Comparison of ENCODE assay signal across 16 cellular contexts in genomic region chr4:185809517-185810071, GRCh38. TPM values are rescaled to one million over a fixed set of nuclear protein-coding genes. Genes with fewer than 3 reads are reported as not detected.
DNase-seq lines count a peak whose midpoint lies in the region; ATAC-seq and TF ChIP-seq lines count a peak whose summit lies in the region.
"Had no signal": no experiment of that assay in that cellular context is flagged by ENCODE, and none has a peak within 500 bp of the region (broad histone marks: within the 10 kb centered on the region; RNA-seq: fewer than 3 reads in every experiment).

No MANE protein-coding gene starts in this region.

- DNase-seq in BE2C (no peak), OCI-LY7 (ENCODE audit: low spot score) (peak; percentile 15), heart right ventricle (no peak), neural crest cell (ENCODE audit: low read depth, low spot score) (no peak), lower leg skin (ENCODE audit: low spot score in 2 of 2) (no peak)
- no peak for DNase-seq in activated T-cell treated with anti-CD3 and anti-CD28 coated beads, Interleukin-2, amount 50 U/mL, for 4 hours
- DNase-seq in activated T-helper 1 cell treated with anti-CD3 and anti-CD28 coated beads, Interleukin-12 subunit alpha, Interleukin-12 subunit beta, Interleukin-2, Interleukin-4 antibody, amounts not matched to agents 30 ng/mL and 10 ng/mL and 1 ng/mL, durations not matched to agents 14 hours and 24 hours and 36 hours (ENCODE audit: low spot score), result no peak
- DNase-seq: activated naive CD4-positive, alpha-beta T cell; Karpas-422; NCI-H1694 treated with DMSO at 0.1 percent for 48 hours; NCI-H82; stimulated activated CD4-positive, alpha-beta T cell treated with anti-CD3 and anti-CD28 coated beads, Interleukin-12 subunit alpha, Interleukin-12 subunit beta, amount 100 ng/mL, for 4 hours had no signal

- H3K4me2 ChIP-seq in OCI-LY7 (ENCODE audit: low read length), result peak overlapping the region; percentile 97

- H3K9me3 Mint-ChIP-seq in neural crest cell, result no peaks in the 10 kb centered on the region
- no peaks in the 10 kb centered on the region for H3K9me3 Mint-ChIP-seq in activated T-cell treated with anti-CD3 and anti-CD28 coated beads, Interleukin-2, amount 50 U/mL, for 4 hours
- no peaks in the 10 kb centered on the region for H3K9me3 Mint-ChIP-seq in activated T-helper 1 cell treated with anti-CD3 and anti-CD28 coated beads, Interleukin-12 subunit alpha, Interleukin-12 subunit beta, Interleukin-2, Interleukin-4 antibody, amounts not matched to agents 30 ng/mL and 10 ng/mL and 1 ng/mL, durations not matched to agents 14 hours and 24 hours and 36 hours

- no TSS peak for BruUV-seq in OCI-LY7 (replicated peaks; lab: Mats Ljungman, UMichigan)

- CTCF ChIA-PET in OCI-LY7 (lab: Charles Lee; ENCODE audit: unreplicated experiment), result no interaction called here

- peak overlapping the region; percentile 88 for H3K4me3 Mint-ChIP-seq in neural crest cell
- no peak overlapping the region for H3K4me3 Mint-ChIP-seq in activated T-cell treated with anti-CD3 and anti-CD28 coated beads, Interleukin-2, amount 50 U/mL, for 4 hours
- H3K4me3 Mint-ChIP-seq in activated T-helper 1 cell treated with anti-CD3 and anti-CD28 coated beads, Interleukin-12 subunit alpha, Interleukin-12 subunit beta, Interleukin-2, Interleukin-4 antibody, amounts not matched to agents 30 ng/mL and 10 ng/mL and 1 ng/mL, durations not matched to agents 14 hours and 24 hours and 36 hours, result no peak overlapping the region

- TF ChIP-seq CTCF in BE2C (IDR thresholded peaks at IDR 0.05; ENCODE audit: low read depth, low read length) (no peak), OCI-LY7 (conservative IDR thresholded peaks at IDR 0.05; ENCODE audit: low read length) (no peak), heart right ventricle (IDR thresholded peaks at IDR 0.05) (no peak), neural crest cell (conservative IDR thresholded peaks at IDR 0.05) (no peak), lower leg skin (IDR thresholded peaks at IDR 0.05) (no peak)

- H2AFZ ChIP-seq in OCI-LY7 (ENCODE audit: low read length), result peak overlapping the region; percentile 88; the same call in 1 of the 2 replicates

- 54 to 55% methylated on average over 4 of the region's 4 CpGs for WGBS in heart right ventricle, 2 donors
- WGBS in lower leg skin, 2 donors, result 83 to 86% methylated on average over 4 of the region's 4 CpGs

- no peaks in the 10 kb centered on the region for H3K36me3 Mint-ChIP-seq in neural crest cell (ENCODE audit: low read depth)
- no peaks in the 10 kb centered on the region for H3K36me3 Mint-ChIP-seq in activated T-cell treated with anti-CD3 and anti-CD28 coated beads, Interleukin-2, amount 50 U/mL, for 4 hours (ENCODE audit: insufficient read depth)
- H3K36me3 Mint-ChIP-seq in activated T-helper 1 cell treated with anti-CD3 and anti-CD28 coated beads, Interleukin-12 subunit alpha, Interleukin-12 subunit beta, Interleukin-2, Interleukin-4 antibody, amounts not matched to agents 30 ng/mL and 10 ng/mL and 1 ng/mL, durations not matched to agents 14 hours and 24 hours and 36 hours (ENCODE audit: low read depth), result no peaks in the 10 kb centered on the region

- POLR2A ChIA-PET in OCI-LY7 (lab: Charles Lee), result interaction anchor here (0.6 to 1.2 kb wide), 9 partner anchors 10 to 1078 kb away, joined by 3 to 5 read pairs (median 3); no protein-coding TSS in a partner anchor

- H3K36me3 ChIP-seq in BE2C (no peaks in the 10 kb centered on the region), OCI-LY7 (ENCODE audit: insufficient read depth, low read length) (no peaks in the 10 kb centered on the region; the same call in 1 of the 2 replicates), heart right ventricle (no peaks in the 10 kb centered on the region)
- H3K36me3 ChIP-seq: neutrophil had no signal

- no peaks in the 10 kb centered on the region for H3K27me3 Mint-ChIP-seq in neural crest cell (ENCODE audit: low read depth)
- H3K27me3 Mint-ChIP-seq in activated T-cell treated with anti-CD3 and anti-CD28 coated beads, Interleukin-2, amount 50 U/mL, for 4 hours (ENCODE audit: low read depth), result peaks cover 17% of the 10 kb centered on the region
- peaks cover 3% of the 10 kb centered on the region for H3K27me3 Mint-ChIP-seq in activated T-helper 1 cell treated with anti-CD3 and anti-CD28 coated beads, Interleukin-12 subunit alpha, Interleukin-12 subunit beta, Interleukin-2, Interleukin-4 antibody, amounts not matched to agents 30 ng/mL and 10 ng/mL and 1 ng/mL, durations not matched to agents 14 hours and 24 hours and 36 hours (ENCODE audit: insufficient read depth)

- ATAC-seq in heart right ventricle, result peak in 2 of 8 donors; percentile 37 to 48
- ATAC-seq in activated T-cell treated with anti-CD3 and anti-CD28 coated beads, Interleukin-2, amount 50 U/mL, for 4 hours, result no peak
- no peak for ATAC-seq in HG02571 (IDR thresholded peaks at IDR 0.05; ENCODE audit: unreplicated experiment)

- H3K4me1 ChIP-seq in BE2C, result peaks cover 9% of the 10 kb centered on the region; the same call in 1 of the 2 replicates
- peaks cover 44% of the 10 kb centered on the region for H3K4me1 ChIP-seq in OCI-LY7 (ENCODE audit: insufficient read depth, low read length, poor library complexity, severe bottlenecking)
- peaks cover 0 to under 1% (median 0%) of the 10 kb centered on the region in 9 donors for H3K4me1 ChIP-seq in heart right ventricle

- H3K4me3 ChIP-seq in BE2C (ENCODE audit: low read depth, low read length) (peak overlapping the region; percentile 83), OCI-LY7 (ENCODE audit: low read depth, low read length, poor library complexity, severe bottlenecking) (peak overlapping the region; percentile 78), heart right ventricle (peak overlapping the region; percentile 26 to 68 (median 55)), lower leg skin (ENCODE audit: low read depth, poor library complexity, severe bottlenecking) (no peak overlapping the region)
- H3K4me3 ChIP-seq: SK-N-MC had no signal

- H3K27me3 ChIP-seq in BE2C (no peaks in the 10 kb centered on the region), heart right ventricle (no peaks in the 10 kb centered on the region)

- TF ChIP-seq POLR2A in lower leg skin (IDR thresholded peaks at IDR 0.05), result no peak

- H3K27ac Mint-ChIP-seq in neural crest cell (ENCODE audit: unreplicated experiment), result peak overlapping the region; percentile 48
- no peak overlapping the region for H3K27ac Mint-ChIP-seq in activated T-helper 1 cell treated with anti-CD3 and anti-CD28 coated beads, Interleukin-12 subunit alpha, Interleukin-12 subunit beta, Interleukin-2, Interleukin-4 antibody, amounts not matched to agents 30 ng/mL and 10 ng/mL and 1 ng/mL, durations not matched to agents 14 hours and 24 hours and 36 hours

- no peaks in the 10 kb centered on the region for H3K9me3 ChIP-seq in BE2C
- no peaks in the 10 kb centered on the region for H3K9me3 ChIP-seq in OCI-LY7 (ENCODE audit: low read length)
- no peaks in the 10 kb centered on the region for H3K9me3 ChIP-seq in heart right ventricle
- H3K9me3 ChIP-seq: neutrophil had no signal

- peaks cover 50% of the 10 kb centered on the region for H3K79me2 ChIP-seq in OCI-LY7 (ENCODE audit: insufficient read depth, low read depth, low read length)

- intact Hi-C loops in OCI-LY7 (cut with micrococcal nuclease; ENCODE audit: unreplicated experiment) (loop anchor here (2.0 to 5.0 kb wide), 4 partner anchors 71 to 383 kb away; partner anchors contain the start of gene CYP4V2), heart right ventricle (cut with DNase I) (loop anchor here in 4 of 10 donors (5.0 to 10.0 kb wide), 4 partner anchors 38 to 205 kb away; no protein-coding TSS in a partner anchor), lower leg skin (cut with DNase I; ENCODE audit: low total_unique reads) (no loop called here)
- intact Hi-C loops in activated T-helper 1 cell treated with anti-CD3 and anti-CD28 coated beads, Interleukin-12 subunit alpha, Interleukin-12 subunit beta, Interleukin-2, Interleukin-4 antibody, amounts not matched to agents 30 ng/mL and 10 ng/mL and 1 ng/mL, durations not matched to agents 14 hours and 24 hours and 36 hours (cut with micrococcal nuclease), result no loop called here

- H3K9me2 ChIP-seq in OCI-LY7 (ENCODE audit: insufficient read depth, low read length), result no peaks in the 10 kb centered on the region

- peaks cover 58% of the 10 kb centered on the region for H3K4me1 Mint-ChIP-seq in neural crest cell
- H3K4me1 Mint-ChIP-seq in activated T-cell treated with anti-CD3 and anti-CD28 coated beads, Interleukin-2, amount 50 U/mL, for 4 hours (ENCODE audit: low read depth), result no peaks in the 10 kb centered on the region
- no peaks in the 10 kb centered on the region for H3K4me1 Mint-ChIP-seq in activated T-helper 1 cell treated with anti-CD3 and anti-CD28 coated beads, Interleukin-12 subunit alpha, Interleukin-12 subunit beta, Interleukin-2, Interleukin-4 antibody, amounts not matched to agents 30 ng/mL and 10 ng/mL and 1 ng/mL, durations not matched to agents 14 hours and 24 hours and 36 hours (ENCODE audit: low read depth)

- H3K27ac ChIP-seq in OCI-LY7 (ENCODE audit: low read depth, low read length, poor library complexity, severe bottlenecking) (peak overlapping the region; percentile 90), heart right ventricle (peak overlapping the region; percentile 75 to 91 (median 86))
- H3K27ac ChIP-seq: neutrophil, SK-N-MC had no signal

- no peaks in the 10 kb centered on the region for H4K20me1 ChIP-seq in OCI-LY7 (ENCODE audit: insufficient read depth, low read length)

RNA-seq across cellular contexts. Expression of gene SORBS2, which starts 2.4 kb away (rescaled TPM):
- 13.6 TPM for polyA plus RNA-seq in BE2C (2012; ENCODE audit: insufficient read depth, insufficient read length, low read depth)
- total RNA-seq in OCI-LY7 (2014; rRNA removed; shearing (Covaris generic)), result 33.2 and 34.7 TPM in 2 replicates
- 43.5 and 46.7 TPM in 2 replicates for total RNA-seq in OCI-LY7 (2022)
- 1,000 to 10,000 TPM in 8 of 10 donors, 100 to 1,000 TPM in 2; 975 to 3,169 (median 1,932) TPM for total RNA-seq in heart right ventricle
- polyA plus RNA-seq in heart right ventricle, result 100 to 1,000 TPM; 175 to 259 TPM
- 34.5 and 42.3 TPM in 2 replicates for total RNA-seq in neural crest cell
- 10 to 100 TPM; 10.5 to 34.7 (median 20.6) TPM for total RNA-seq in lower leg skin
- 1 to 10 TPM in 1 of 3 donors, under 1 TPM in 2; 0.53 to 1.1 (median 0.74) TPM for total RNA-seq in activated T-cell treated with anti-CD3 and anti-CD28 coated beads, Interleukin-2, amount 50 U/mL, for 4 hours
- not detected in 2 replicates for total RNA-seq in activated T-helper 1 cell treated with anti-CD3 and anti-CD28 coated beads, Interleukin-12 subunit alpha, Interleukin-12 subunit beta, Interleukin-2, Interleukin-4 antibody, amounts not matched to agents 30 ng/mL and 10 ng/mL and 1 ng/mL, durations not matched to agents 14 hours and 24 hours and 36 hours
- polyA plus RNA-seq: AG04450 had no signal

Comparison
In these comparisons a context has a peak if more than half of its experiments do, and no peak if none do; other contexts are left out.
1. RNA of gene SORBS2, which starts 2.4 kb away (total RNA-seq): 975 to 3,169 TPM in heart right ventricle; 33.2 to 46.7 TPM in OCI-LY7, 34.5 to 42.3 TPM in neural crest cell, 10.5 to 34.7 TPM in lower leg skin, 0.53 to 1.1 TPM in activated T-cell treated with anti-CD3 and anti-CD28 coated beads, Interleukin-2, amount 50 U/mL, for 4 hours and not detected in activated T-helper 1 cell treated with anti-CD3 and anti-CD28 coated beads, Interleukin-12 subunit alpha, Interleukin-12 subunit beta, Interleukin-2, Interleukin-4 antibody, amounts not matched to agents 30 ng/mL and 10 ng/mL and 1 ng/mL, durations not matched to agents 14 hours and 24 hours and 36 hours; every median in the first group is over 10 times any median in the second.